In genomic region chr2:218746470-218746795, GRCh38 we compare ENCODE assay signal across 1 cellular context.
TF ChIP-seq lines count a peak whose summit lies in the region.

No MANE protein-coding gene starts in this region.

TF ChIP-seq in HepG2, 621 proteins besides CTCF, POLR2A, EP300 and RAD21:
- TF ChIP-seq HDAC1 (CRISPR knock-in tag; IDR thresholded peaks at IDR 0.05), result no peak
- TF ChIP-seq NR3C1 (CRISPR knock-in tag; IDR thresholded peaks at IDR 0.05), result no peak
- no peak for TF ChIP-seq NR0B2 (CRISPR knock-in tag; IDR thresholded peaks at IDR 0.05)
- 0 out of 2 replicates have a peak, but pooled peaks have one; percentile 2 for TF ChIP-seq NCOR1 (IDR thresholded peaks at IDR 0.05; ENCODE audit: borderline replicate concordance, low read length)
- TF ChIP-seq HNRNPK (IDR thresholded peaks at IDR 0.05; ENCODE audit: low read depth, low read length, poor library complexity, severe bottlenecking), result peak; percentile 3
- no peak for TF ChIP-seq GPN1 (CRISPR knock-in tag; IDR thresholded peaks at IDR 0.05; ENCODE audit: borderline replicate concordance)
- TF ChIP-seq MNT (IDR thresholded peaks at IDR 0.05), result no peak
- peak; percentile 3; the same call in 1 of the 2 replicates for TF ChIP-seq ARID2 (CRISPR knock-in tag; IDR thresholded peaks at IDR 0.05; ENCODE audit: borderline replicate concordance)
- TF ChIP-seq ZBTB34 (CRISPR knock-in tag; IDR thresholded peaks at IDR 0.05), result no peak
- no peak for TF ChIP-seq DPF2 (CRISPR knock-in tag; IDR thresholded peaks at IDR 0.05; ENCODE audit: borderline replicate concordance, low read depth)
- no peak for TF ChIP-seq ZNF703 (CRISPR knock-in tag; IDR thresholded peaks at IDR 0.05; ENCODE audit: borderline replicate concordance)
- TF ChIP-seq SATB2 (CRISPR knock-in tag; IDR thresholded peaks at IDR 0.05), result no peak
- no peak for TF ChIP-seq TEAD3 (CRISPR knock-in tag; optimal IDR thresholded peaks at IDR 0.05; ENCODE audit: borderline replicate concordance)
- no peak for TF ChIP-seq U2AF2 (IDR thresholded peaks at IDR 0.05; ENCODE audit: low read depth, low read length)
